14 cellular contexts compared by ENCODE assay signal in genomic region chr2:223052710-223053261, GRCh38. TPM values are rescaled to one million over a fixed set of nuclear protein-coding genes. Genes with fewer than 3 reads are reported as not detected.
DNase-seq lines count a peak whose midpoint lies in the region; ATAC-seq and TF ChIP-seq lines count a peak whose summit lies in the region.
"Had no signal": no experiment of that assay in that cellular context is flagged by ENCODE, and none has a peak within 500 bp of the region (broad histone marks: within the 10 kb centered on the region; RNA-seq: fewer than 3 reads in every experiment).

No MANE protein-coding gene starts in this region.

- H3K79me2 ChIP-seq in hepatocyte = peaks cover 6% of the 10 kb centered on the region

- H3K36me3 ChIP-seq in BJ (ENCODE audit: control insufficient read depth, insufficient read depth, low read length) = peaks cover 1% of the 10 kb centered on the region; the same call in 1 of the 2 replicates
- no peaks in the 10 kb centered on the region for H3K36me3 ChIP-seq in hepatocyte (replicated peaks; ENCODE audit: insufficient read depth, low read depth)

- H3K27me3 ChIP-seq in BJ (ENCODE audit: control insufficient read depth, insufficient read depth, low read length) (no peaks in the 10 kb centered on the region), hepatocyte (no peaks in the 10 kb centered on the region)

- H3K9me2 ChIP-seq in hepatocyte (replicated peaks; ENCODE audit: insufficient read depth) = no peaks in the 10 kb centered on the region

- H2AFZ ChIP-seq in hepatocyte = no peak overlapping the region

- WGBS in hepatocyte (ENCODE audit: low lambda C conversion rate, missing lambda C conversion rate) = 89% methylated on average over 28 of the region's 29 CpGs

- POLR2A ChIA-PET in BJ (lab: Charles Lee) = interaction anchor here (0.6 kb wide), 1 partner anchor 8 kb away, joined by 5 read pairs; no protein-coding TSS in a partner anchor

- no peak for ATAC-seq in GM19023 (IDR thresholded peaks at IDR 0.05; ENCODE audit: unreplicated experiment)
- ATAC-seq: effector memory CD8-positive, alpha-beta T cell; K562 had no signal

- no peak for TF ChIP-seq CTCF in BJ (IDR thresholded peaks at IDR 0.05; ENCODE audit: insufficient read depth, low read depth, low read length)
- TF ChIP-seq CTCF in astrocyte of the spinal cord (IDR thresholded peaks at IDR 0.05; ENCODE audit: low read depth, low read length) = no peak
- no peak for TF ChIP-seq CTCF in hepatocyte (IDR thresholded peaks at IDR 0.05; ENCODE audit: poor library complexity)

- H3K9me3 ChIP-seq in hepatocyte (ENCODE audit: low read depth) = no peaks in the 10 kb centered on the region

- H4K20me1 ChIP-seq in hepatocyte (ENCODE audit: insufficient read depth, poor library complexity, severe bottlenecking) = no peaks in the 10 kb centered on the region

- CTCF ChIA-PET in BJ (lab: Yijun Ruan, JAX) = interaction anchor here (0.5 to 1.6 kb wide), 3 partner anchors 71 to 1546 kb away, joined by 3 to 13 read pairs (median 3); no protein-coding TSS in a partner anchor

- H3K4me3 ChIP-seq in BJ (ENCODE audit: low read depth, low read length) (peak overlapping the region; percentile 42), astrocyte of the spinal cord (ENCODE audit: low read depth, low read length) (peak overlapping the region; percentile 56), hepatocyte (peak overlapping the region; percentile 10), skeletal muscle cell (ENCODE audit: low read depth, low read length) (peak overlapping the region; percentile 71)
- H3K4me3 ChIP-seq: K562 had no signal

- H3K27ac ChIP-seq in hepatocyte = peak overlapping the region; percentile 81
- H3K27ac ChIP-seq: C4-2B had no signal

- in situ Hi-C loops in astrocyte of the spinal cord (cut with HindIII; ENCODE audit: low sequenced_read_pairs) = no loop called here

- no peak for DNase-seq in BJ (ENCODE audit: low read depth)
- DNase-seq in astrocyte of the spinal cord (ENCODE audit: low read depth, low spot score) = peak; percentile 43
- DNase-seq in hepatocyte (ENCODE audit: low spot score) = no peak
- no peak for DNase-seq in skeletal muscle cell (ENCODE audit: low read depth)
- DNase-seq in NAMALWA (ENCODE audit: low spot score) = no peak
- DNase-seq in NK-92 (lab: John Stamatoyannopoulos, UW; ENCODE audit: unreplicated experiment) = no peak
- no peak for DNase-seq in DMS153 (lab: John Stamatoyannopoulos, UW)
- DNase-seq: activated CD4-positive, alpha-beta T cell treated with anti-CD3 and anti-CD28 coated beads for 48 hours; activated gamma-delta T cell treated with Interleukin-2 at 50 U/mL for 16 hours; effector memory CD8-positive, alpha-beta T cell; NCI-H2171 treated with DMSO at 0.1 percent for 48 hours had no signal

- H3K4me2 ChIP-seq in hepatocyte = peak overlapping the region; percentile 77

- H3K4me1 ChIP-seq in hepatocyte (ENCODE audit: insufficient read depth) = peaks cover 47% of the 10 kb centered on the region

RNA-seq across cellular contexts. Expression of gene KCNE4, which starts 0.8 kb away (rescaled TPM):
- polyA plus RNA-seq in BJ (2011; rRNA removed) (16.6 and 18.5 TPM in 2 replicates), hepatocyte (47.1 and 51.4 TPM in 2 replicates)
- polyA minus RNA-seq in BJ (2011; rRNA and poly(A)+ RNA removed) = 11.1 and 14.0 TPM in 2 replicates
- 51.0 and 54.6 TPM in 2 replicates for total RNA-seq in hepatocyte
- total RNA-seq: K562 had no signal
- polyA plus RNA-seq: K562 had no signal

Comparison
In these comparisons a context has a peak if more than half of its experiments do, and no peak if none do; other contexts are left out.
1. H3K4me3 ChIP-seq: peak in every context shown above with its lines; median percentile 71 in skeletal muscle cell; 56 in astrocyte of the spinal cord; 42 in BJ; 10 in hepatocyte.